ENCODE assay signal across 8 cellular contexts in genomic region chr5:87412417-87413115, GRCh38. TPM values are rescaled to one million over a fixed set of nuclear protein-coding genes. Genes with fewer than 3 reads are reported as not detected.
DNase-seq lines count a peak whose midpoint lies in the region; ATAC-seq, FAIRE-seq and TF ChIP-seq lines count a peak whose summit lies in the region.

TSS of gene CCNH (minus strand) at chr5:87412930. CDS start at chr5:87412794, 136 bp downstream.

- peaks cover 36% of the 10 kb centered on the region for H3K36me3 ChIP-seq in OCI-LY7 (ENCODE audit: insufficient read depth, low read length)

- H3K36me3 Mint-ChIP-seq in endothelial cell (ENCODE audit: low read depth, unreplicated experiment) (peaks cover 22% of the 10 kb centered on the region), mesothelial cell of epicardium (peaks cover 10% of the 10 kb centered on the region)

- H3K4me3 Mint-ChIP-seq in endothelial cell (ENCODE audit: unreplicated experiment) (peak within 1 kb of the TSS; percentile 96), mesothelial cell of epicardium (peak within 1 kb of the TSS; percentile 88)

- TSS peak; percentile 77 for BruUV-seq in OCI-LY7 (replicated peaks; lab: Mats Ljungman, UMichigan)

- ATAC-seq in GM21526 (IDR thresholded peaks at IDR 0.05; ENCODE audit: low FRiP score, unreplicated experiment) = peak; percentile 99

- POLR2A ChIA-PET in OCI-LY7 (lab: Charles Lee) = interaction anchor here (0.9 to 3.2 kb wide), 11 partner anchors 9 to 1263 kb away, joined by 3 to 19 read pairs (median 4); partner anchors contain the start of gene RASA1

- H3K4me3 ChIP-seq in OCI-LY7 (ENCODE audit: low read depth, low read length, poor library complexity, severe bottlenecking) = peak within 1 kb of the TSS; percentile 93

- peak within 1 kb of the TSS; percentile 92 for H2AFZ ChIP-seq in OCI-LY7 (ENCODE audit: low read length)

- H3K27ac Mint-ChIP-seq in endothelial cell (ENCODE audit: unreplicated experiment) (peak within 1 kb of the TSS; percentile 93), mesothelial cell of epicardium (peak within 1 kb of the TSS; percentile 96)

- peak within 1 kb of the TSS; percentile 79 for H3K4me2 ChIP-seq in OCI-LY7 (ENCODE audit: low read length)

- H3K27me3 Mint-ChIP-seq in endothelial cell (ENCODE audit: unreplicated experiment) (peaks cover 2% of the 10 kb centered on the region), mesothelial cell of epicardium (ENCODE audit: low read depth) (peaks cover 1% of the 10 kb centered on the region)

- H3K79me2 ChIP-seq in OCI-LY7 (ENCODE audit: insufficient read depth, low read depth, low read length) = peaks cover 38% of the 10 kb centered on the region

- no peaks in the 10 kb centered on the region for H3K9me2 ChIP-seq in OCI-LY7 (ENCODE audit: insufficient read depth, low read length)

- peaks cover 28% of the 10 kb centered on the region for H3K4me1 ChIP-seq in OCI-LY7 (ENCODE audit: insufficient read depth, low read length, poor library complexity, severe bottlenecking)

- intact Hi-C loops in OCI-LY7 (cut with micrococcal nuclease; ENCODE audit: unreplicated experiment) = loop anchor here (2.0 to 5.0 kb wide), 3 partner anchors 144 to 1262 kb away; partner anchors contain the start of gene COX7C

- CTCF ChIA-PET in OCI-LY7 (lab: Charles Lee; ENCODE audit: unreplicated experiment) = no interaction called here

- no peaks in the 10 kb centered on the region for H3K9me3 ChIP-seq in OCI-LY7 (ENCODE audit: low read length)

- TF ChIP-seq CTCF in D721Med (IDR thresholded peaks at IDR 0.05; ENCODE audit: insufficient read depth, missing control alignments) (no peak), OCI-LY7 (conservative IDR thresholded peaks at IDR 0.05; ENCODE audit: low read length) (no peak), endothelial cell (IDR thresholded peaks at IDR 0.05; ENCODE audit: unreplicated experiment) (no peak), mesothelial cell of epicardium (IDR thresholded peaks at IDR 0.05; ENCODE audit: unreplicated experiment) (no peak)

- H3K4me1 Mint-ChIP-seq in endothelial cell (ENCODE audit: unreplicated experiment) (peaks cover 25% of the 10 kb centered on the region), mesothelial cell of epicardium (peaks cover 19% of the 10 kb centered on the region)

- peak within 1 kb of the TSS; percentile 59 for H3K27ac ChIP-seq in OCI-LY7 (ENCODE audit: low read depth, low read length, poor library complexity, severe bottlenecking)

- H4K20me1 ChIP-seq in OCI-LY7 (ENCODE audit: insufficient read depth, low read length) = peaks cover 15% of the 10 kb centered on the region

- peak; percentile 79 for FAIRE-seq in D721Med (lab: Jason Lieb, UNC)

- H3K9me3 Mint-ChIP-seq in endothelial cell (ENCODE audit: unreplicated experiment) (no peaks in the 10 kb centered on the region), mesothelial cell of epicardium (no peaks in the 10 kb centered on the region)

- DNase-seq in D721Med (ENCODE audit: insufficient read length, low spot score) (peak; percentile 54), HuH-7.5 (ENCODE audit: low spot score) (peak; percentile 40), OCI-LY7 (ENCODE audit: low spot score) (peak; percentile 99), activated T-cell treated with anti-CD3 and anti-CD28 coated beads for 1 hour (ENCODE audit: low read depth) (peak; percentile 90), endothelial cell (ENCODE audit: low spot score) (peak; percentile 93), mesothelial cell of epicardium (ENCODE audit: low spot score in 2 of 2, unreplicated experiment in 2 of 2) (peak; percentile 85 to 91)
- DNase-seq in stimulated activated CD8-positive, alpha-beta memory T cell treated with anti-CD3 and anti-CD28 coated beads, Interleukin-15, amount 100 ng/mL, for 48 hours (ENCODE audit: low read depth in 2 of 2) = peak; percentile 94 to 96

RNA-seq across cellular contexts. Expression of gene CCNH, which starts in this region (rescaled TPM):
- 96.5 and 98.4 TPM in 2 replicates for total RNA-seq in OCI-LY7 (2014; rRNA removed; shearing (Covaris generic))
- total RNA-seq in OCI-LY7 (2022) (75.9 and 76.9 TPM in 2 replicates), endothelial cell (ENCODE audit: unreplicated experiment) (33.9 TPM), mesothelial cell of epicardium (35.7 to 41.8 TPM (median 39.9 TPM) in 3 replicates)

Comparison
In these comparisons a context has a peak if more than half of its experiments do, and no peak if none do; other contexts are left out.
1. Peak in every context shown above with its lines: DNase-seq, ATAC-seq, H3K4me3 ChIP-seq and H3K27ac ChIP-seq.
2. DNase-seq: peak in every context shown above with its lines; median percentile 99 in OCI-LY7; 95 in stimulated activated CD8-positive, alpha-beta memory T cell treated with anti-CD3 and anti-CD28 coated beads, Interleukin-15, amount 100 ng/mL, for 48 hours; 93 in endothelial cell; 90 in activated T-cell treated with anti-CD3 and anti-CD28 coated beads for 1 hour; 88 in mesothelial cell of epicardium; 54 in D721Med; 40 in HuH-7.5.